8 cellular contexts compared by ENCODE assay signal in genomic region chr19:11339254-11340098, GRCh38. TPM values are rescaled to one million over a fixed set of nuclear protein-coding genes. Genes with fewer than 3 reads are reported as not detected.
DNase-seq lines count a peak whose midpoint lies in the region; ATAC-seq and TF ChIP-seq lines count a peak whose summit lies in the region.

Gene RAB3D, minus strand, starts transcription at chr19:11339657. Its CDS starts 2,258 bp downstream, at chr19:11337399.

- H3K9me3 Mint-ChIP-seq in CD14-positive monocyte = peaks cover 0 to 6% (median 0%) of the 10 kb centered on the region in 7 donors
- no peaks in the 10 kb centered on the region for H3K9me3 Mint-ChIP-seq in activated naive CD8-positive, alpha-beta T cell treated with anti-CD3 and anti-CD28 coated beads, Interleukin-2, amount 50 U/mL, for 24 hours

- intact Hi-C loops in CD14-positive monocyte (cut with micrococcal nuclease) (loop anchor here (2.0 to 5.0 kb wide), 3 partner anchors 15 to 42 kb away; partner anchors contain the start of genes SWSAP1 (in 1 of the 2) and TSPAN16 (in 1 of the 2)), ovary (cut with DNase I) (loop anchor here in 1 of 4 donors (5.0 kb wide), 1 partner anchor 47 kb away; no protein-coding TSS in a partner anchor)

- H3K27ac ChIP-seq in cardiac muscle cell = no peak within 1 kb of the TSS
- H3K27ac ChIP-seq in ovary = peak within 1 kb of the TSS; percentile 78 to 80
- H3K27ac ChIP-seq in thoracic aorta = peak within 1 kb of the TSS; percentile 60 to 63

- TF ChIP-seq CTCF in CD14-positive monocyte (IDR thresholded peaks at IDR 0.05) (no peak), cardiac muscle cell (IDR thresholded peaks at IDR 0.05; ENCODE audit: low read depth, low read length) (no peak), ovary (IDR thresholded peaks at IDR 0.05) (no peak), thoracic aorta (IDR thresholded peaks at IDR 0.05) (no peak)

- H3K27me3 ChIP-seq in cardiac muscle cell = no peaks in the 10 kb centered on the region
- no peaks in the 10 kb centered on the region for H3K27me3 ChIP-seq in ovary
- no peaks in the 10 kb centered on the region for H3K27me3 ChIP-seq in thoracic aorta (replicated peaks; ENCODE audit: insufficient read depth)

- 4% methylated on average over 41 to 53 of the region's 53 CpGs for WGBS in ovary, 3 donors

- peaks cover 40% of the 10 kb centered on the region for H3K4me1 Mint-ChIP-seq in CD14-positive monocyte
- H3K4me1 Mint-ChIP-seq in activated naive CD8-positive, alpha-beta T cell treated with anti-CD3 and anti-CD28 coated beads, Interleukin-2, amount 50 U/mL, for 24 hours = peaks cover 25% of the 10 kb centered on the region

- H3K4me3 ChIP-seq in cardiac muscle cell = peak within 1 kb of the TSS; percentile 66
- H3K4me3 ChIP-seq in ovary = peak within 1 kb of the TSS; percentile 95
- H3K4me3 ChIP-seq in thoracic aorta = peak within 1 kb of the TSS; percentile 75

- H3K9me3 ChIP-seq in cardiac muscle cell (ENCODE audit: low read depth) (no peaks in the 10 kb centered on the region), ovary (no peaks in the 10 kb centered on the region), thoracic aorta (no peaks in the 10 kb centered on the region)

- H3K36me3 Mint-ChIP-seq in CD14-positive monocyte = peaks cover 32 to 56% of the 10 kb centered on the region in 2 donors
- peaks cover 4% of the 10 kb centered on the region for H3K36me3 Mint-ChIP-seq in activated naive CD8-positive, alpha-beta T cell treated with anti-CD3 and anti-CD28 coated beads, Interleukin-2, amount 50 U/mL, for 24 hours (ENCODE audit: low read depth)

- no peaks in the 10 kb centered on the region for H3K4me1 ChIP-seq in cardiac muscle cell (ENCODE audit: low read depth)
- H3K4me1 ChIP-seq in ovary (ENCODE audit: insufficient read depth) = peaks cover 8% of the 10 kb centered on the region
- H3K4me1 ChIP-seq in thoracic aorta (ENCODE audit: control insufficient read depth in 1 of 2, low read depth in 2 of 2) = peaks cover 8 to 38% of the 10 kb centered on the region in 2 donors

- ATAC-seq in GM21528 (IDR thresholded peaks at IDR 0.05; ENCODE audit: low FRiP score, unreplicated experiment) = peak; percentile 74
- peak; percentile 90 for ATAC-seq in activated naive CD8-positive, alpha-beta T cell treated with anti-CD3 and anti-CD28 coated beads, Interleukin-2, amount 50 U/mL, for 24 hours
- peak; percentile 62 for ATAC-seq in thoracic aorta (ENCODE audit: insufficient number of reproducible peaks, low FRiP score, low read depth)

- peaks cover 0 to 2% (median 0%) of the 10 kb centered on the region in 3 donors for H3K27me3 Mint-ChIP-seq in CD14-positive monocyte (ENCODE audit: low read depth in 3 of 3)
- H3K27me3 Mint-ChIP-seq in activated naive CD8-positive, alpha-beta T cell treated with anti-CD3 and anti-CD28 coated beads, Interleukin-2, amount 50 U/mL, for 24 hours = no peaks in the 10 kb centered on the region

- no peak for TF ChIP-seq EP300 in ovary (IDR thresholded peaks at IDR 0.05)

- peak within 1 kb of the TSS; percentile 85 to 97 (median 91) for H3K27ac Mint-ChIP-seq in CD14-positive monocyte
- no peak within 1 kb of the TSS for H3K27ac Mint-ChIP-seq in activated naive CD8-positive, alpha-beta T cell treated with anti-CD3 and anti-CD28 coated beads, Interleukin-2, amount 50 U/mL, for 24 hours

- peak within 1 kb of the TSS; percentile 91 to 99 for H3K4me3 Mint-ChIP-seq in CD14-positive monocyte
- peak within 1 kb of the TSS; percentile 67 for H3K4me3 Mint-ChIP-seq in activated naive CD8-positive, alpha-beta T cell treated with anti-CD3 and anti-CD28 coated beads, Interleukin-2, amount 50 U/mL, for 24 hours

- DNase-seq in CD14-positive monocyte (ENCODE audit: low spot score) = peak; percentile 87
- DNase-seq in NCI-H128 (lab: John Stamatoyannopoulos, UW; ENCODE audit: unreplicated experiment) = peak; percentile 70
- DNase-seq in SW 1271 (lab: John Stamatoyannopoulos, UW) = peak; percentile 55 to 88
- peak; percentile 87 for DNase-seq in activated naive CD8-positive, alpha-beta T cell treated with anti-CD3 and anti-CD28 coated beads, Interleukin-2, amount 50 U/mL, for 24 hours
- DNase-seq in cardiac muscle cell (ENCODE audit: low read depth in 1 of 2, low spot score in 1 of 2) = peak; percentile 94 to 97
- DNase-seq in ovary = peak; percentile 92 to 95 (median 94)
- DNase-seq in thoracic aorta (ENCODE audit: low spot score) = peak; percentile 60

- no peaks in the 10 kb centered on the region for H3K36me3 ChIP-seq in cardiac muscle cell
- no peaks in the 10 kb centered on the region for H3K36me3 ChIP-seq in ovary
- peaks cover 24% of the 10 kb centered on the region for H3K36me3 ChIP-seq in thoracic aorta

- no peak for TF ChIP-seq POLR2A in ovary (IDR thresholded peaks at IDR 0.05)

RNA-seq across cellular contexts. Expression of gene RAB3D, which starts in this region (rescaled TPM):
- polyA plus RNA-seq in CD14-positive monocyte = 10 to 100 TPM; 52.9 to 60.8 TPM
- 14.6 and 19.1 TPM in 2 replicates for total RNA-seq in cardiac muscle cell
- 10.2 and 10.8 TPM in 2 replicates for polyA plus RNA-seq in cardiac muscle cell
- total RNA-seq in ovary = 10 to 100 TPM in 5 of 7 donors, 1 to 10 TPM in 2; 6.8 to 27.2 (median 17.3) TPM
- 1 to 10 TPM; 4.7 to 9.1 TPM for polyA plus RNA-seq in ovary
- total RNA-seq in thoracic aorta = 10 to 100 TPM; 14.2 to 20.4 TPM
